ENCODE assay signal across 8 cellular contexts in genomic region chr7:151060113-151060415, GRCh38. TPM values are rescaled to one million over a fixed set of nuclear protein-coding genes. Genes with fewer than 3 reads are reported as not detected.
DNase-seq lines count a peak whose midpoint lies in the region; FAIRE-seq and TF ChIP-seq lines count a peak whose summit lies in the region.

No MANE protein-coding gene starts in this region.

- FAIRE-seq in kidney (lab: Jason Lieb, UNC) = no peak

- peaks cover 24% of the 10 kb centered on the region for H3K4me1 Mint-ChIP-seq in T-helper 2 cell treated with Interferon-gamma antibody and Interleukin-4, amounts not matched to agents 5 μg/mL and 100 μg/mL, for 36 hours (ENCODE audit: low read depth)
- H3K4me1 Mint-ChIP-seq in activated naive CD8-positive, alpha-beta T cell treated with anti-CD3 and anti-CD28 coated beads for 36 hours = peaks cover 32% of the 10 kb centered on the region

- peak overlapping the region; percentile 37 to 95 for H3K9ac ChIP-seq in kidney (ENCODE audit: low read length in 2 of 2)

- H3K4me1 ChIP-seq in kidney (ENCODE audit: control insufficient read depth in 1 of 2, insufficient read depth in 1 of 2, low read depth in 1 of 2, low read length in 2 of 2) = peaks cover 19 to 38% of the 10 kb centered on the region in 2 donors

- DNase-seq in T-helper 2 cell treated with Interferon-gamma antibody and Interleukin-4, amounts not matched to agents 5 μg/mL and 100 μg/mL, for 36 hours (ENCODE audit: low spot score) = no peak
- DNase-seq in T-helper 2 cell (no peak), kidney (no peak), NCI-H446 (lab: John Stamatoyannopoulos, UW) (no peak), NCI-H1417 (lab: John Stamatoyannopoulos, UW) (no peak), G401 (ENCODE audit: low spot score) (no peak)
- DNase-seq in activated naive CD8-positive, alpha-beta T cell treated with anti-CD3 and anti-CD28 coated beads for 36 hours = no peak

- H3K36me3 ChIP-seq in kidney (ENCODE audit: control insufficient read depth in 1 of 2, insufficient read depth in 2 of 2, low read length in 2 of 2) = peaks cover 4 to 6% of the 10 kb centered on the region in 2 donors

- H3K36me3 Mint-ChIP-seq in T-helper 2 cell treated with Interferon-gamma antibody and Interleukin-4, amounts not matched to agents 5 μg/mL and 100 μg/mL, for 36 hours (ENCODE audit: low read depth) = peaks cover 4% of the 10 kb centered on the region
- peaks cover 10% of the 10 kb centered on the region for H3K36me3 Mint-ChIP-seq in activated naive CD8-positive, alpha-beta T cell treated with anti-CD3 and anti-CD28 coated beads for 36 hours

- intact Hi-C loops in kidney (cut with DNase I) = no loop called here

- peak overlapping the region; percentile 85 for H3K4me3 Mint-ChIP-seq in T-helper 2 cell treated with Interferon-gamma antibody and Interleukin-4, amounts not matched to agents 5 μg/mL and 100 μg/mL, for 36 hours
- H3K4me3 Mint-ChIP-seq in activated naive CD8-positive, alpha-beta T cell treated with anti-CD3 and anti-CD28 coated beads for 36 hours = peak overlapping the region; percentile 94

- H3K4me3 ChIP-seq in kidney (ENCODE audit: low read length in 2 of 2) = peak overlapping the region; percentile 71 to 93

- H3K9me3 ChIP-seq in kidney (ENCODE audit: control insufficient read depth in 1 of 2, low read length in 2 of 2) = no peaks in the 10 kb centered on the region

- H3K27me3 Mint-ChIP-seq in T-helper 2 cell treated with Interferon-gamma antibody and Interleukin-4, amounts not matched to agents 5 μg/mL and 100 μg/mL, for 36 hours (ENCODE audit: low read depth) = no peaks in the 10 kb centered on the region
- H3K27me3 Mint-ChIP-seq in activated naive CD8-positive, alpha-beta T cell treated with anti-CD3 and anti-CD28 coated beads for 36 hours = no peaks in the 10 kb centered on the region

- H3K27ac Mint-ChIP-seq in T-helper 2 cell treated with Interferon-gamma antibody and Interleukin-4, amounts not matched to agents 5 μg/mL and 100 μg/mL, for 36 hours = peak overlapping the region; percentile 63
- H3K27ac Mint-ChIP-seq in activated naive CD8-positive, alpha-beta T cell treated with anti-CD3 and anti-CD28 coated beads for 36 hours = peak overlapping the region; percentile 62

- H3K27ac ChIP-seq in kidney (ENCODE audit: low read depth in 2 of 2, low read length in 2 of 2) (peak overlapping the region; percentile 99 to 100), temporal lobe (ENCODE audit: low read depth, low read length) (peak overlapping the region; percentile 100)

- no peak for TF ChIP-seq CTCF in kidney (IDR thresholded peaks at IDR 0.05; ENCODE audit: borderline replicate concordance, extremely low read depth, insufficient read depth)

- in situ Hi-C loops in G401 (cut with HindIII; ENCODE audit: low sequenced_read_pairs) = no loop called here

- no peaks in the 10 kb centered on the region for H3K9me3 Mint-ChIP-seq in T-helper 2 cell treated with Interferon-gamma antibody and Interleukin-4, amounts not matched to agents 5 μg/mL and 100 μg/mL, for 36 hours
- no peaks in the 10 kb centered on the region for H3K9me3 Mint-ChIP-seq in activated naive CD8-positive, alpha-beta T cell treated with anti-CD3 and anti-CD28 coated beads for 36 hours

RNA-seq across cellular contexts. Expression of gene SLC4A2, which starts 0.7 kb away (rescaled TPM):
- total RNA-seq in activated naive CD8-positive, alpha-beta T cell treated with anti-CD3 and anti-CD28 coated beads for 36 hours = 10 to 100 TPM; 66.5 to 69.1 TPM
- 104 TPM for total RNA-seq in kidney
- 150 TPM for polyA plus RNA-seq in kidney (ENCODE audit: insufficient read depth, low read depth, low replicate concordance)
- total RNA-seq in temporal lobe = 8.6 TPM
- 363 and 382 TPM in 2 replicates for total RNA-seq in G401 (2014; rRNA removed; shearing (Covaris generic))

RNA-seq across cellular contexts. Expression of gene CDK5, which starts 2.4 kb away (rescaled TPM):
- total RNA-seq in activated naive CD8-positive, alpha-beta T cell treated with anti-CD3 and anti-CD28 coated beads for 36 hours = 10 to 100 TPM; 13.3 to 16.0 TPM
- total RNA-seq in kidney (9.1 TPM), temporal lobe (30.0 TPM)
- 21.5 TPM for polyA plus RNA-seq in kidney (ENCODE audit: insufficient read depth, low read depth, low replicate concordance)
- 18.5 and 25.3 TPM in 2 replicates for total RNA-seq in G401 (2014; rRNA removed; shearing (Covaris generic))

RNA-seq across cellular contexts. Expression of gene ASIC3, which starts 11.7 kb away (rescaled TPM):
- 1 to 10 TPM; 2.7 to 3.2 TPM for total RNA-seq in activated naive CD8-positive, alpha-beta T cell treated with anti-CD3 and anti-CD28 coated beads for 36 hours
- total RNA-seq in kidney = 1.9 TPM
- polyA plus RNA-seq in kidney (ENCODE audit: insufficient read depth, low read depth, low replicate concordance) = 3.1 TPM
- 1.2 TPM for total RNA-seq in temporal lobe
- not detected in 2 replicates for total RNA-seq in G401 (2014; rRNA removed; shearing (Covaris generic))

RNA-seq across cellular contexts. Expression of gene FASTK, which starts 20.5 kb away (rescaled TPM):
- 10 to 100 TPM; 65.9 to 68.7 TPM for total RNA-seq in activated naive CD8-positive, alpha-beta T cell treated with anti-CD3 and anti-CD28 coated beads for 36 hours
- total RNA-seq in kidney (71.2 TPM), temporal lobe (24.6 TPM)
- 116 TPM for polyA plus RNA-seq in kidney (ENCODE audit: insufficient read depth, low read depth, low replicate concordance)
- total RNA-seq in G401 (2014; rRNA removed; shearing (Covaris generic)) = 57.2 and 62.9 TPM in 2 replicates

RNA-seq across cellular contexts. Expression of gene TMUB1, which starts 23.2 kb away (rescaled TPM):
- total RNA-seq in activated naive CD8-positive, alpha-beta T cell treated with anti-CD3 and anti-CD28 coated beads for 36 hours = 10 to 100 TPM; 59.2 to 59.3 TPM
- total RNA-seq in kidney = 36.9 TPM
- 79.9 TPM for polyA plus RNA-seq in kidney (ENCODE audit: insufficient read depth, low read depth, low replicate concordance)
- 5.9 TPM for total RNA-seq in temporal lobe
- 94.3 and 112 TPM in 2 replicates for total RNA-seq in G401 (2014; rRNA removed; shearing (Covaris generic))
